In genomic region chr1:37553598-37553926, GRCh38 we compare ENCODE assay signal across 8 cellular contexts. TPM values are rescaled to one million over a fixed set of nuclear protein-coding genes. Genes with fewer than 3 reads are reported as not detected.
DNase-seq lines count a peak whose midpoint lies in the region; ATAC-seq and TF ChIP-seq lines count a peak whose summit lies in the region.

No MANE protein-coding gene starts in this region.

- H3K4me3 ChIP-seq in iPS-20b (ENCODE audit: low read length) = peak overlapping the region; percentile 92
- peak overlapping the region; percentile 93 for H3K4me3 ChIP-seq in thoracic aorta

- H3K27me3 Mint-ChIP-seq in activated CD4-positive, alpha-beta T cell treated with anti-CD3 and anti-CD28 coated beads, Interleukin-2, amount 10 ng/mL, durations not matched to agents 24 days and 14 days = no peaks in the 10 kb centered on the region
- H3K27me3 Mint-ChIP-seq in activated T-helper 1 cell treated with anti-CD3 and anti-CD28 coated beads, Interleukin-12 subunit alpha, Interleukin-12 subunit beta, Interleukin-2, Interleukin-4 antibody, amounts not matched to agents 30 ng/mL and 10 ng/mL and 1 ng/mL, durations not matched to agents 14 hours and 24 hours and 36 hours (ENCODE audit: insufficient read depth) = no peaks in the 10 kb centered on the region

- H3K9me3 ChIP-seq in iPS-20b (ENCODE audit: insufficient read depth, low read depth, low read length) (peaks cover 4% of the 10 kb centered on the region), thoracic aorta (no peaks in the 10 kb centered on the region)

- H3K36me3 Mint-ChIP-seq in activated CD4-positive, alpha-beta T cell treated with anti-CD3 and anti-CD28 coated beads, Interleukin-2, amount 10 ng/mL, durations not matched to agents 24 days and 14 days (ENCODE audit: low read depth) = peaks cover 34% of the 10 kb centered on the region
- H3K36me3 Mint-ChIP-seq in activated T-helper 1 cell treated with anti-CD3 and anti-CD28 coated beads, Interleukin-12 subunit alpha, Interleukin-12 subunit beta, Interleukin-2, Interleukin-4 antibody, amounts not matched to agents 30 ng/mL and 10 ng/mL and 1 ng/mL, durations not matched to agents 14 hours and 24 hours and 36 hours (ENCODE audit: low read depth) = peaks cover 36% of the 10 kb centered on the region

- H3K9me3 Mint-ChIP-seq in activated CD4-positive, alpha-beta T cell treated with anti-CD3 and anti-CD28 coated beads, Interleukin-2, amount 10 ng/mL, durations not matched to agents 24 days and 14 days = peaks cover 4% of the 10 kb centered on the region
- peaks cover 4% of the 10 kb centered on the region for H3K9me3 Mint-ChIP-seq in activated T-helper 1 cell treated with anti-CD3 and anti-CD28 coated beads, Interleukin-12 subunit alpha, Interleukin-12 subunit beta, Interleukin-2, Interleukin-4 antibody, amounts not matched to agents 30 ng/mL and 10 ng/mL and 1 ng/mL, durations not matched to agents 14 hours and 24 hours and 36 hours

- peak overlapping the region; percentile 98 for H3K4me3 Mint-ChIP-seq in activated CD4-positive, alpha-beta T cell treated with anti-CD3 and anti-CD28 coated beads, Interleukin-2, amount 10 ng/mL, durations not matched to agents 24 days and 14 days
- peak overlapping the region; percentile 98 for H3K4me3 Mint-ChIP-seq in activated T-helper 1 cell treated with anti-CD3 and anti-CD28 coated beads, Interleukin-12 subunit alpha, Interleukin-12 subunit beta, Interleukin-2, Interleukin-4 antibody, amounts not matched to agents 30 ng/mL and 10 ng/mL and 1 ng/mL, durations not matched to agents 14 hours and 24 hours and 36 hours

- no peak for DNase-seq in activated CD4-positive, alpha-beta T cell treated with anti-CD3 and anti-CD28 coated beads, Interleukin-2, amount 10 ng/mL, durations not matched to agents 24 days and 14 days
- DNase-seq in activated CD4-positive, alpha-beta T cell treated with anti-CD3 and anti-CD28 coated beads, Interleukin-2, amount 50 U/mL, for 48 hours = no peak
- DNase-seq in activated T-helper 1 cell treated with anti-CD3 and anti-CD28 coated beads, Interleukin-12 subunit alpha, Interleukin-12 subunit beta, Interleukin-2, Interleukin-4 antibody, amounts not matched to agents 30 ng/mL and 10 ng/mL and 1 ng/mL, durations not matched to agents 14 hours and 24 hours and 36 hours (ENCODE audit: low spot score) = no peak
- DNase-seq in thoracic aorta (ENCODE audit: low spot score) (no peak), DMS79 (lab: John Stamatoyannopoulos, UW) (no peak)

- H3K9ac ChIP-seq in iPS-20b (ENCODE audit: low read depth, low read length) = peak overlapping the region; percentile 81

- no peaks in the 10 kb centered on the region for H3K27me3 ChIP-seq in iPS-20b (ENCODE audit: insufficient read depth, low read length)
- no peaks in the 10 kb centered on the region for H3K27me3 ChIP-seq in thoracic aorta (replicated peaks; ENCODE audit: insufficient read depth)

- intact Hi-C loops in activated CD4-positive, alpha-beta T cell treated with anti-CD3 and anti-CD28 coated beads, Interleukin-2, amount 10 ng/mL, durations not matched to agents 24 days and 14 days (cut with micrococcal nuclease) = loop anchor here (5.0 kb wide), 1 partner anchor 139 kb away; the partner anchor contains the start of gene CDCA8
- intact Hi-C loops in activated T-helper 1 cell treated with anti-CD3 and anti-CD28 coated beads, Interleukin-12 subunit alpha, Interleukin-12 subunit beta, Interleukin-2, Interleukin-4 antibody, amounts not matched to agents 30 ng/mL and 10 ng/mL and 1 ng/mL, durations not matched to agents 14 hours and 24 hours and 36 hours (cut with micrococcal nuclease) = no loop called here

- H3K4me1 ChIP-seq in iPS-20b (ENCODE audit: insufficient read depth, low read length) (peaks cover 10% of the 10 kb centered on the region), thoracic aorta (ENCODE audit: control insufficient read depth in 1 of 2, low read depth in 2 of 2) (peaks cover 9 to 35% of the 10 kb centered on the region in 2 donors)

- H3K36me3 ChIP-seq in iPS-20b (ENCODE audit: insufficient read depth, low read depth, low read length) (peaks cover 34% of the 10 kb centered on the region), thoracic aorta (peaks cover 12% of the 10 kb centered on the region)

- peak overlapping the region; percentile 97 for H3K27ac Mint-ChIP-seq in activated CD4-positive, alpha-beta T cell treated with anti-CD3 and anti-CD28 coated beads, Interleukin-2, amount 10 ng/mL, durations not matched to agents 24 days and 14 days
- peak overlapping the region; percentile 98 for H3K27ac Mint-ChIP-seq in activated T-helper 1 cell treated with anti-CD3 and anti-CD28 coated beads, Interleukin-12 subunit alpha, Interleukin-12 subunit beta, Interleukin-2, Interleukin-4 antibody, amounts not matched to agents 30 ng/mL and 10 ng/mL and 1 ng/mL, durations not matched to agents 14 hours and 24 hours and 36 hours

- H3K4me1 Mint-ChIP-seq in activated CD4-positive, alpha-beta T cell treated with anti-CD3 and anti-CD28 coated beads, Interleukin-2, amount 10 ng/mL, durations not matched to agents 24 days and 14 days = peaks cover 47% of the 10 kb centered on the region
- peaks cover 55% of the 10 kb centered on the region for H3K4me1 Mint-ChIP-seq in activated T-helper 1 cell treated with anti-CD3 and anti-CD28 coated beads, Interleukin-12 subunit alpha, Interleukin-12 subunit beta, Interleukin-2, Interleukin-4 antibody, amounts not matched to agents 30 ng/mL and 10 ng/mL and 1 ng/mL, durations not matched to agents 14 hours and 24 hours and 36 hours (ENCODE audit: low read depth)

- H3K27ac ChIP-seq in iPS-20b (ENCODE audit: low read length) (no peak overlapping the region), thoracic aorta (peak overlapping the region; percentile 88 to 89)

- ATAC-seq in thoracic aorta (ENCODE audit: insufficient number of reproducible peaks, low FRiP score, low read depth) (no peak), GM21360 (IDR thresholded peaks at IDR 0.05; ENCODE audit: unreplicated experiment) (no peak), GM18868 (IDR thresholded peaks at IDR 0.05; ENCODE audit: unreplicated experiment) (no peak)

- TF ChIP-seq CTCF in thoracic aorta (IDR thresholded peaks at IDR 0.05) = no peak

RNA-seq across cellular contexts. Expression of gene SNIP1, which starts 0.5 kb away (rescaled TPM):
- 22.7 and 25.4 TPM in 2 replicates for total RNA-seq in activated CD4-positive, alpha-beta T cell treated with anti-CD3 and anti-CD28 coated beads, Interleukin-2, amount 10 ng/mL, durations not matched to agents 24 days and 14 days
- total RNA-seq in activated T-helper 1 cell treated with anti-CD3 and anti-CD28 coated beads, Interleukin-12 subunit alpha, Interleukin-12 subunit beta, Interleukin-2, Interleukin-4 antibody, amounts not matched to agents 30 ng/mL and 10 ng/mL and 1 ng/mL, durations not matched to agents 14 hours and 24 hours and 36 hours = 28.1 and 30.2 TPM in 2 replicates
- 10 to 100 TPM; 12.3 to 26.2 TPM for total RNA-seq in thoracic aorta

RNA-seq across cellular contexts. Expression of gene DNALI1, which starts 3.2 kb away (rescaled TPM):
- total RNA-seq in activated CD4-positive, alpha-beta T cell treated with anti-CD3 and anti-CD28 coated beads, Interleukin-2, amount 10 ng/mL, durations not matched to agents 24 days and 14 days = not detected in 2 replicates
- not detected in 2 replicates for total RNA-seq in activated T-helper 1 cell treated with anti-CD3 and anti-CD28 coated beads, Interleukin-12 subunit alpha, Interleukin-12 subunit beta, Interleukin-2, Interleukin-4 antibody, amounts not matched to agents 30 ng/mL and 10 ng/mL and 1 ng/mL, durations not matched to agents 14 hours and 24 hours and 36 hours
- 1 to 10 TPM; 2.6 to 6.5 TPM for total RNA-seq in thoracic aorta

RNA-seq across cellular contexts. Expression of gene MEAF6, which starts 39.0 kb away (rescaled TPM):
- total RNA-seq in activated CD4-positive, alpha-beta T cell treated with anti-CD3 and anti-CD28 coated beads, Interleukin-2, amount 10 ng/mL, durations not matched to agents 24 days and 14 days = 94.4 and 95.6 TPM in 2 replicates
- total RNA-seq in activated T-helper 1 cell treated with anti-CD3 and anti-CD28 coated beads, Interleukin-12 subunit alpha, Interleukin-12 subunit beta, Interleukin-2, Interleukin-4 antibody, amounts not matched to agents 30 ng/mL and 10 ng/mL and 1 ng/mL, durations not matched to agents 14 hours and 24 hours and 36 hours = 102 and 103 TPM in 2 replicates
- 10 to 100 TPM; 43.9 to 68.8 TPM for total RNA-seq in thoracic aorta

RNA-seq across cellular contexts. Expression of gene GNL2, which starts 42.2 kb away (rescaled TPM):
- total RNA-seq in activated CD4-positive, alpha-beta T cell treated with anti-CD3 and anti-CD28 coated beads, Interleukin-2, amount 10 ng/mL, durations not matched to agents 24 days and 14 days = 109 and 110 TPM in 2 replicates
- total RNA-seq in activated T-helper 1 cell treated with anti-CD3 and anti-CD28 coated beads, Interleukin-12 subunit alpha, Interleukin-12 subunit beta, Interleukin-2, Interleukin-4 antibody, amounts not matched to agents 30 ng/mL and 10 ng/mL and 1 ng/mL, durations not matched to agents 14 hours and 24 hours and 36 hours = 108 and 113 TPM in 2 replicates
- total RNA-seq in thoracic aorta = 10 to 100 TPM; 37.0 to 53.6 TPM
